ENCODE assay signal across 8 cellular contexts in the genomic region with DNA sequence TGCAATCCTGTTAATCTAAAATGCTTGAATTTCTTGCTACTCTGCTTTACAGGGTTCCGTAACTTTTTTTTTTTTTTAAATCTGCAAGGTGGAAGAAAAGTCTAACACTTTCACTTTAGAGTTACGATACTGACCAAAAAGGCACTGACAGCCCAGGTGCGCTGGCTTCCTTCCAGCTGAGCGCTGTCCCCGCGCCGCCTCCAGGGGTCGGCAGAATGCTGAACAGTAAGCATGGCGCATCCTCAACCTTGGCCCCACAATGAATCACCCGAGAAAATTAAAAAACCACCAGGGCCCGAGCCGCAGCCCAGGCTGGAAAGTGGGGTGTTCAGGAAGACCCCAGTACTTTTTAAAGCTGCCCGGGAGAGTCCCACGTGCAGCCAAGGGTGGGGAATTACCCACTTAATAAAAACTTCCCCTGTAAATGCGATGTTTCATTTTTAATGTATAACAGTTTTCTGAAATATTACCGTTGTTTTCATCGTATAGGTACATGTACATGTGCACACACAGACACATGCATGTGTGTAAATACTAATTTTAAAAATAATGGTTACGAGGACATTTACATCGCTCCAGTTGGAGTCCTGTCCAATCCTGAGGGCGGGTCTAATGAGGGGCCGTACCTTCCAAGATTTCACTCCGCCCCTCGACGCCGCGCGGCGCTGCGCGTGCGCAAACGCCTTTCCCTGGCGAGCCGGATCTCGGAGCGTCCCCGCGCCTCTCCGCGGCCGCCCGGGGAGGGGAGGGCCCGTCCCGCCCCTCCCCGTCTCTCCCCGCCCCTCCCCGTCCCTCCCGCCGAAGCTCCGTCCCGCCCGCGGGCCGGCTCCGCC. TPM values are rescaled to one million over a fixed set of nuclear protein-coding genes. Genes with fewer than 3 reads are reported as not detected.
A peak's percentile ranks its signal among the peaks of the same experiment; 100 is the strongest.
DNase-seq lines count a peak whose midpoint lies in the region; ATAC-seq and TF ChIP-seq lines count a peak whose summit lies in the region.

No MANE protein-coding gene starts in this region.

- H2BK5ac ChIP-seq in trophoblast cell (ENCODE audit: low read depth, low read length, poor library complexity) = no peak overlapping the region

- H3K27me3 ChIP-seq in adipocyte (replicated peaks; ENCODE audit: control insufficient read depth, insufficient read depth, low read length) (no peaks in the 10 kb centered on the region), trophoblast cell (ENCODE audit: insufficient read depth, low read length) (no peaks in the 10 kb centered on the region), tibial nerve (no peaks in the 10 kb centered on the region)

- H3K27ac ChIP-seq in trophoblast cell (ENCODE audit: low read depth, low read length) (peak overlapping the region; percentile 72), tibial nerve (peak overlapping the region; percentile 68 to 94 (median 92))

- H3K4ac ChIP-seq in trophoblast cell (ENCODE audit: low read depth, low read length) = no peak overlapping the region

- H3K4me1 ChIP-seq in adipocyte (ENCODE audit: control insufficient read depth, insufficient read depth, low read length) = peaks cover 16% of the 10 kb centered on the region
- no peaks in the 10 kb centered on the region for H3K4me1 ChIP-seq in trophoblast cell (ENCODE audit: control insufficient read depth in 1 of 2, insufficient read depth in 2 of 2, low read length in 2 of 2)
- H3K4me1 ChIP-seq in tibial nerve = peaks cover 0 to 34% (median 8%) of the 10 kb centered on the region in 4 donors

- peak overlapping the region; percentile 84 for H4K91ac ChIP-seq in trophoblast cell (ENCODE audit: low read depth, low read length)

- ATAC-seq in HG02798 (IDR thresholded peaks at IDR 0.05; ENCODE audit: poor library complexity, unreplicated experiment) = peak; percentile 89

- H2AK5ac ChIP-seq in trophoblast cell (ENCODE audit: low read length) = no peak overlapping the region

- peak overlapping the region; percentile 92 for H3K4me2 ChIP-seq in trophoblast cell (ENCODE audit: low read length)

- H4K8ac ChIP-seq in trophoblast cell (ENCODE audit: low read depth, low read length) = peak overlapping the region; percentile 82

- H3K18ac ChIP-seq in trophoblast cell (ENCODE audit: low read length) = no peak overlapping the region

- H2BK120ac ChIP-seq in trophoblast cell (ENCODE audit: insufficient read depth, low read length, poor library complexity) = no peak overlapping the region

- intact Hi-C loops in cardiac septum (cut with DNase I) = loop anchor here (2.0 to 5.0 kb wide), 3 partner anchors 19 to 152 kb away; a partner anchor contains a TSS

- H3K23ac ChIP-seq in trophoblast cell (ENCODE audit: low read length) = no peak overlapping the region

- TF ChIP-seq CTCF in GM12873 (IDR thresholded peaks at IDR 0.05; ENCODE audit: insufficient read depth, low read depth, low read length, missing control alignments) (peak; percentile 75), tibial nerve (IDR thresholded peaks at IDR 0.05) (peak; percentile 41 to 63 (median 55))

- H4K12ac ChIP-seq in trophoblast cell (ENCODE audit: low read depth, low read length) = peak overlapping the region; percentile 74

- H3K36me3 ChIP-seq in adipocyte (ENCODE audit: control insufficient read depth, insufficient read depth, low read length, severe bottlenecking) (no peaks in the 10 kb centered on the region), trophoblast cell (ENCODE audit: control insufficient read depth in 1 of 2, insufficient read depth in 2 of 2, low read length in 2 of 2) (no peaks in the 10 kb centered on the region), tibial nerve (no peaks in the 10 kb centered on the region)

- DNase-seq in NCI-H128 (lab: John Stamatoyannopoulos, UW; ENCODE audit: unreplicated experiment) = peak; percentile 90
- DNase-seq in SW 1271 (lab: John Stamatoyannopoulos, UW) = peak; percentile 77 to 86
- DNase-seq in adipocyte (ENCODE audit: low read depth) = peak; percentile 98
- DNase-seq in cardiac septum (ENCODE audit: low spot score) = peak; percentile 98
- DNase-seq in trophoblast cell = peak; percentile 96 to 99
- peak; percentile 83 to 91 for DNase-seq in tibial nerve (ENCODE audit: low spot score in 2 of 2)

- no peak for TF ChIP-seq POLR2A in tibial nerve (IDR thresholded peaks at IDR 0.05)

- TF ChIP-seq EP300 in tibial nerve (IDR thresholded peaks at IDR 0.05) = no peak

- H3K9me3 ChIP-seq in adipocyte (ENCODE audit: control insufficient read depth, low read length) = no peaks in the 10 kb centered on the region
- no peaks in the 10 kb centered on the region for H3K9me3 ChIP-seq in trophoblast cell (ENCODE audit: insufficient read depth, low read depth, low read length)
- no peaks in the 10 kb centered on the region for H3K9me3 ChIP-seq in tibial nerve

- H3K4me3 ChIP-seq in adipocyte (ENCODE audit: low read length) (peak overlapping the region; percentile 96), trophoblast cell (ENCODE audit: low read depth, low read length) (peak overlapping the region; percentile 92), tibial nerve (peak overlapping the region; percentile 74 to 98 (median 88))

- H2AFZ ChIP-seq in trophoblast cell (ENCODE audit: insufficient read depth, low read length, poor library complexity) = peak overlapping the region; percentile 98

- peak overlapping the region; percentile 93 for H3K9ac ChIP-seq in adipocyte (ENCODE audit: low read length)
- no peak overlapping the region for H3K9ac ChIP-seq in trophoblast cell (ENCODE audit: low read length)

- peaks cover 7% of the 10 kb centered on the region for H3K79me1 ChIP-seq in trophoblast cell (ENCODE audit: low read length)

- H3K79me2 ChIP-seq in trophoblast cell (ENCODE audit: control insufficient read depth, insufficient read depth, low read length, poor library complexity) = peaks cover 7% of the 10 kb centered on the region

- no peak overlapping the region for H2BK12ac ChIP-seq in trophoblast cell (ENCODE audit: low read length)

- H3K14ac ChIP-seq in trophoblast cell (ENCODE audit: low read length) = no peak overlapping the region

- no CpG with 5 or more reads among the region's 55 CpGs for WGBS in trophoblast cell (ENCODE audit: extremely low coverage, insufficient coverage, insufficient read length)
- 0 to 1% methylated on average over 36 to 52 of the region's 55 CpGs for WGBS in tibial nerve, 2 donors

RNA-seq across cellular contexts. Expression of a gene that starts 0.4 kb away (rescaled TPM):
- total RNA-seq in cardiac septum = 53.8 TPM
- polyA plus RNA-seq in trophoblast cell (2013) = 25.6 and 25.7 TPM in 2 replicates
- total RNA-seq in tibial nerve = 10 to 100 TPM; 36.6 to 64.5 (median 57.0) TPM

RNA-seq across cellular contexts. Expression of a gene that starts 19.9 kb away (rescaled TPM):
- total RNA-seq in cardiac septum (18.6 TPM), tibial nerve (10 to 100 TPM; 25.8 to 41.0 (median 31.5) TPM)
- 35.8 and 37.2 TPM in 2 replicates for polyA plus RNA-seq in trophoblast cell (2013)

Comparison
In these comparisons a context has a peak if more than half of its experiments do, and no peak if none do; other contexts are left out.
1. Peak in every context shown above with its lines: DNase-seq, ATAC-seq, H3K4me3 ChIP-seq and H3K27ac ChIP-seq.